ENCODE assay signal across 14 cellular contexts in the genomic region with DNA sequence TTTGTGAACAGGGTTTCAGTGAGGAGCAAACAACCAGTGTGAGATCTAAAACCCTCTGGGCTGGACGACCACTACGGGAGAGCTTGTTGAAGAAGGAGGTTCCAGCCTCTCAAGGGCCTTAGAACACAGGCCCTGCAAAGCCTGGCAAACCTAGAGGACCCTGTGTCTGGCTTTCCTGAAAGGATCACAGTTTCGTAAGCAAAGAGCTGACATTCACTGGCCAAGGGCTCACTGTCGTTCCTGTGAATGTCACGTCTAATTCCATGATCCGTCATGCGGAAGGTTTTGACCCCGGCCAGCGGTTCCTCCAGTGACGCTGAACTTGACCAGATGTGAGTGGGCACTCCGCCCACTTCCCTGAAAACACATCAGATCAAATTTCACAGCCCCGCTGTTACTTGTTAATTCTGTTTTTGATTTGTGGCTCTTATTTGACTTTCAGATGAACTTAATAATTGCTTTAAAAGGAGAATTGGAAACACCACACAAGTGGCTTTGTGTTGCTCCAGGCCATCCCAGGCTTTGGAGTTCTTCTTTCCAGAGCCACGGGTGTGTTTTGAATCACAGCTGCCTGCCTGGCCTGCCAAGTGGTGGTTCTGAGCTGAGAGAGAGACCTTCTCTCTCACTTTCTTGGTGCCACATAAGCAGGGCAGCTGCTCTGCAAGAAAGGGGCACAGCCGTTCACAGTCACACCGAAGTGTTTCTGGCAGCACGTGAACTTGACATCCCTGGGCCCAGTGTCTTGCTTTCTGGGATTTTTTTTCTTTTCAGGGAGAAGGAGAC.
DNase-seq lines count a peak whose midpoint lies in the region; ATAC-seq and TF ChIP-seq lines count a peak whose summit lies in the region.
"Had no signal": no experiment of that assay in that cellular context is flagged by ENCODE, and none has a peak within 500 bp of the region (broad histone marks: within the 10 kb centered on the region; RNA-seq: fewer than 3 reads in every experiment).

No MANE protein-coding gene starts in this region.

- POLR2A ChIA-PET in activated CD8-positive, alpha-beta T cell treated with anti-CD3 and anti-CD28 coated beads for 36 hours (lab: Charles Lee), result no interaction called here

- no peaks in the 10 kb centered on the region for H3K79me2 ChIP-seq in DND-41 (ENCODE audit: insufficient read depth, low read length)

- no peak overlapping the region for H3K9ac ChIP-seq in DND-41 (ENCODE audit: low read depth, low read length)
- H3K9ac ChIP-seq: KMS-11 had no signal

- no peaks in the 10 kb centered on the region for H4K20me1 ChIP-seq in DND-41 (ENCODE audit: insufficient read depth, low read length)

- ATAC-seq in DND-41 (ENCODE audit: insufficient read depth, low read depth), result peak; percentile 34; the same call in 2 of the 3 replicates
- ATAC-seq in activated CD8-positive, alpha-beta T cell treated with anti-CD3 and anti-CD28 coated beads for 36 hours, result no peak
- no peak for ATAC-seq in HG03139 (IDR thresholded peaks at IDR 0.05; ENCODE audit: unreplicated experiment)
- ATAC-seq: PC-3 had no signal

- no peak for TF ChIP-seq CTCF in DND-41 (IDR thresholded peaks at IDR 0.05; ENCODE audit: borderline replicate concordance, extremely low read depth, low read length, poor library complexity, severe bottlenecking)
- TF ChIP-seq CTCF in activated CD8-positive, alpha-beta T cell treated with anti-CD3 and anti-CD28 coated beads for 36 hours (IDR thresholded peaks at IDR 0.05), result no peak

- peaks cover 15% of the 10 kb centered on the region for H3K9me3 Mint-ChIP-seq in activated CD8-positive, alpha-beta T cell treated with anti-CD3 and anti-CD28 coated beads for 36 hours

- H3K27me3 Mint-ChIP-seq in activated CD8-positive, alpha-beta T cell treated with anti-CD3 and anti-CD28 coated beads for 36 hours, result no peaks in the 10 kb centered on the region

- H3K27ac ChIP-seq in DND-41 (ENCODE audit: low read length) (peak overlapping the region; percentile 39), caudate nucleus (ENCODE audit: low read depth, low read length) (peak overlapping the region; percentile 83)
- H3K27ac ChIP-seq: KMS-11 had no signal

- H3K4me1 ChIP-seq in DND-41 (ENCODE audit: insufficient read depth, low read length), result peaks cover 13% of the 10 kb centered on the region

- no peak overlapping the region for H3K4me3 ChIP-seq in DND-41 (ENCODE audit: low read depth in 1 of 2, low read length in 2 of 2)

- CTCF ChIA-PET in activated CD8-positive, alpha-beta T cell treated with anti-CD3 and anti-CD28 coated beads for 36 hours (lab: Charles Lee), result no interaction called here

- peaks cover 11% of the 10 kb centered on the region for H3K9me3 ChIP-seq in DND-41 (ENCODE audit: insufficient read depth, low read length, severe bottlenecking)

- no peak overlapping the region for H3K4me3 Mint-ChIP-seq in activated CD8-positive, alpha-beta T cell treated with anti-CD3 and anti-CD28 coated beads for 36 hours
- H3K4me3 Mint-ChIP-seq: activated naive CD8-positive, alpha-beta T cell treated with anti-CD3 and anti-CD28 coated beads, Interleukin-2, amount 10 ng/mL, durations not matched to agents 7 days and 5 days had no signal

- no peak overlapping the region for H3K27ac Mint-ChIP-seq in activated CD8-positive, alpha-beta T cell treated with anti-CD3 and anti-CD28 coated beads for 36 hours
- H3K27ac Mint-ChIP-seq: activated naive CD8-positive, alpha-beta T cell treated with anti-CD3 and anti-CD28 coated beads, Interleukin-2, amount 10 ng/mL, durations not matched to agents 7 days and 5 days had no signal

- no peaks in the 10 kb centered on the region for H3K36me3 ChIP-seq in DND-41 (ENCODE audit: insufficient read depth, low read length)

- no peaks in the 10 kb centered on the region for H3K36me3 Mint-ChIP-seq in activated CD8-positive, alpha-beta T cell treated with anti-CD3 and anti-CD28 coated beads for 36 hours (ENCODE audit: low read depth)

- no peaks in the 10 kb centered on the region for H3K4me1 Mint-ChIP-seq in activated CD8-positive, alpha-beta T cell treated with anti-CD3 and anti-CD28 coated beads for 36 hours (ENCODE audit: low read depth)
- H3K4me1 Mint-ChIP-seq: activated naive CD8-positive, alpha-beta T cell treated with anti-CD3 and anti-CD28 coated beads, Interleukin-2, amount 10 ng/mL, durations not matched to agents 7 days and 5 days had no signal

- H3K27me3 ChIP-seq in DND-41 (ENCODE audit: insufficient read depth, low read length, poor library complexity), result no peaks in the 10 kb centered on the region

- intact Hi-C loops in posterior cingulate gyrus (cut with DNase I), result no loop called here
- intact Hi-C loops in activated CD8-positive, alpha-beta T cell treated with anti-CD3 and anti-CD28 coated beads for 36 hours (cut with micrococcal nuclease), result no loop called here

- no peak overlapping the region for H3K4me2 ChIP-seq in DND-41 (ENCODE audit: insufficient read depth, low read length)
- H3K4me2 ChIP-seq: KMS-11 had no signal

- no peak overlapping the region for H2AFZ ChIP-seq in DND-41 (ENCODE audit: low read depth, low read length)

- in situ Hi-C loops in KBM-7 (cut with MboI; ENCODE audit: low pct_unique_long_range_greater_than_20kb, low sequenced_read_pairs), result no loop called here

- DNase-seq in DND-41, result peak; percentile 32
- DNase-seq in caudate nucleus (lab: John Stamatoyannopoulos, UW), result peak in 34 of 61 donors; percentile 31 to 69 (median 44)
- peak; percentile 46 for DNase-seq in inferior parietal cortex (ENCODE audit: extremely low spot score)
- peak in 7 of 10 donors; percentile 39 to 91 (median 52) for DNase-seq in posterior cingulate gyrus
- DNase-seq in activated CD8-positive, alpha-beta T cell treated with anti-CD3 and anti-CD28 coated beads for 36 hours, result no peak
- DNase-seq in KBM-7, result no peak
- no peak for DNase-seq in NCI-H1930 (lab: John Stamatoyannopoulos, UW)
- DNase-seq: activated naive CD8-positive, alpha-beta T cell treated with anti-CD3 and anti-CD28 coated beads, Interleukin-2, amount 10 ng/mL, durations not matched to agents 7 days and 5 days; AML-193; effector CD4-positive, alpha-beta T cell; NCI-H2081; PC-3 had no signal

Comparison
In these comparisons a context has a peak if more than half of its experiments do, and no peak if none do; other contexts are left out.
1. DNase-seq: peak in DND-41 (single experiment), caudate nucleus (34 of 61), inferior parietal cortex (single experiment) and posterior cingulate gyrus (7 of 10); none in activated CD8-positive, alpha-beta T cell treated with anti-CD3 and anti-CD28 coated beads for 36 hours (single experiment), KBM-7 (single experiment) and NCI-H1930 (0 of 2).